ENCODE assay signal across 1 cellular context in the genomic region with DNA sequence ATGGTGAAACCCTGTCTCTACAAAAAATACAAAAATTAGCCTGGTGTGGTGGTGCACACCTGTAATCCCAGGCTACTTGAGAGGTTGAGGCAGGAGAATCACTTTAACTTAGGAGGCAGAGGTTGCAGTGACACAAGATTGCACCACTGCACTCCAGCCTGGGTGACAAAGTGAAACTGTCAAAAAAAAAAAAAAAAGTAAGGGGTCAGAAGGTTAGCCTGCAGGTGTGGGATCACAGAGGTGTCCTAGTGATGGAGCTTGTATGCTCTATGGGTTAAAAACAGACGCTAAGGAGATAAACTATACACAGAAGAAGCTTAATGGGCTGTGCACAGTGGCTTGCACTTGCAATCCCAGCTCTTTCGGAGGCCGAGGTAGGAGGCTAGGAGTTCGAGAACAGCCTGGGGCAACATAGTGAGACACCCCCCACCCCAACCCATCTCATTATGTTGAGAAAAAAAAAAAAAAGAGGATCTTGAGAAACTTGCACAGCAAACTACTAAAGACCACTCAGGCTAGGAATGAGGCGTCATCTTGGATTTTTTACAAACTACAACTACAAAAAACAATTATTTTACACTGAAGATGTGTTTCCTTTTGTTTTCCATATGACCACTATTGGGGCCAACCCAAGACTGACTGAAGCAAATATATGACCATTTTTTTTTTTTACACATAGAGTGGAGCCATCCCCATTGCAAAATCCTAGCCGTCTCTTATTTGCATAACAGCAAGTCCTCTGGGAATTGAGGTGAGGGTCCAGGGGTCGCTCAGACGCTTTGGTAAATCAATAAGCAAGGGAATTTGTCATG.
A peak's percentile ranks its signal among the peaks of the same experiment; 100 is the strongest.
TF ChIP-seq lines count a peak whose summit lies in the region.

No MANE protein-coding gene starts in this region.

TF ChIP-seq in HepG2, 621 proteins besides CTCF, POLR2A, EP300 and RAD21:
- peak; percentile 57; the same call in 1 of the 2 replicates for TF ChIP-seq ZNF460 (CRISPR knock-in tag; IDR thresholded peaks at IDR 0.05; ENCODE audit: borderline replicate concordance)
- no peak for TF ChIP-seq ZNF607 (CRISPR knock-in tag; IDR thresholded peaks at IDR 0.05; ENCODE audit: borderline replicate concordance)
- TF ChIP-seq FOXO1 (CRISPR knock-in tag; IDR thresholded peaks at IDR 0.05), result no peak
- no peak for TF ChIP-seq BRCA1 (CRISPR knock-in tag; IDR thresholded peaks at IDR 0.05)
- no peak for TF ChIP-seq ZNF660 (CRISPR knock-in tag; IDR thresholded peaks at IDR 0.05; ENCODE audit: borderline replicate concordance, low read depth)
- no peak for TF ChIP-seq GATAD2A (CRISPR knock-in tag; IDR thresholded peaks at IDR 0.05)
- TF ChIP-seq, protein P1, sequence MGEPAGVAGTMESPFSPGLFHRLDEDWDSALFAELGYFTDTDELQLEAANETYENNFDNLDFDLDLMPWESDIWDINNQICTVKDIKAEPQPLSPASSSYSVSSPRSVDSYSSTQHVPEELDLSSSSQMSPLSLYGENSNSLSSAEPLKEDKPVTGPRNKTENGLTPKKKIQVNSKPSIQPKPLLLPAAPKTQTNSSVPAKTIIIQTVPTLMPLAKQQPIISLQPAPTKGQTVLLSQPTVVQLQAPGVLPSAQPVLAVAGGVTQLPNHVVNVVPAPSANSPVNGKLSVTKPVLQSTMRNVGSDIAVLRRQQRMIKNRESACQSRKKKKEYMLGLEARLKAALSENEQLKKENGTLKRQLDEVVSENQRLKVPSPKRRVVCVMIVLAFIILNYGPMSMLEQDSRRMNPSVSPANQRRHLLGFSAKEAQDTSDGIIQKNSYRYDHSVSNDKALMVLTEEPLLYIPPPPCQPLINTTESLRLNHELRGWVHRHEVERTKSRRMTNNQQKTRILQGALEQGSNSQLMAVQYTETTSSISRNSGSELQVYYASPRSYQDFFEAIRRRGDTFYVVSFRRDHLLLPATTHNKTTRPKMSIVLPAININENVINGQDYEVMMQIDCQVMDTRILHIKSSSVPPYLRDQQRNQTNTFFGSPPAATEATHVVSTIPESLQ (CRISPR knock-in tag; conservative IDR thresholded peaks at IDR 0.05), result no peak
- no peak for TF ChIP-seq NKX3-1 (CRISPR knock-in tag; IDR thresholded peaks at IDR 0.05)
- TF ChIP-seq NR2F6 (IDR thresholded peaks at IDR 0.05), result no peak
- 0 out of 2 replicates have a peak, but pooled peaks have one; percentile 10 for TF ChIP-seq NR2F6 (CRISPR knock-in tag; IDR thresholded peaks at IDR 0.05)
- TF ChIP-seq NR2F1 (CRISPR knock-in tag; IDR thresholded peaks at IDR 0.05), result peak in 1 of 2 experiments; percentile 39; a peak in 1 of 4 replicates
TF ChIP-seq in HepG2: peak in this region for 3.
